13 cellular contexts compared by ENCODE assay signal in the genomic region with DNA sequence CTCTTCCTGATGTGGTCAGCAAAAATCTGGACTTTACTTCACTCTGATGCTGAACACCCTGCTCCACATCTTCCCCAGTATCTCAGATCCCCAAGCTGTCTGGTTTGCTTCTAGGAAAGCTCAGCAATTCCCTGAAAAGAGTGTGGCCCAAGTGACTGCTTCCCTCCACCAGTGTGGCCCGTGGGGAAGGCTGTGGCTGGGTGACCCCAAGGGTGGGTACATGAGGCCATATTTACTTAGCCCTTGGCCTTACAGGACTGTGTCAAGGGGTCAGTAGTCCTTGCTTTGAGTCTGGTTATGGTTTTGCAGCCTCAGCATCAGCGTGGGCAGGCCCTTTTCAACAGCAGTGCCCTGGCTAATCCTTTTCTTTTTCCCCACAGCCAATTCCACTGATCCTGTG. TPM values are rescaled to one million over a fixed set of nuclear protein-coding genes. Genes with fewer than 3 reads are reported as not detected.
"Had no signal": no experiment of that assay in that cellular context is flagged by ENCODE, and none has a peak within 500 bp of the region (broad histone marks: within the 10 kb centered on the region; RNA-seq: fewer than 3 reads in every experiment).

No MANE protein-coding gene starts in this region.

RNA-seq across cellular contexts. Expression of gene FCGR3B, which starts 35.8 kb away (rescaled TPM):
- total RNA-seq: activated CD4-positive, alpha-beta memory T cell treated with anti-CD3 and anti-CD28 coated beads for 36 hours; activated CD4-positive, alpha-beta T cell treated with anti-CD3 and anti-CD28 coated beads, Interleukin-2, amount 10 ng/mL, durations not matched to agents 24 days and 14 days; activated CD8-positive, alpha-beta memory T cell treated with anti-CD3 and anti-CD28 coated beads for 36 hours; activated naive CD4-positive, alpha-beta T cell treated with anti-CD3 and anti-CD28 coated beads for 36 hours; activated naive CD8-positive, alpha-beta T cell treated with anti-CD3 and anti-CD28 coated beads for 36 hours; activated T-helper 1 cell treated with anti-CD3 and anti-CD28 coated beads, Interleukin-12 subunit alpha, Interleukin-12 subunit beta, Interleukin-2, Interleukin-4 antibody, amounts not matched to agents 30 ng/mL and 10 ng/mL and 1 ng/mL, durations not matched to agents 14 hours and 24 hours and 36 hours; ascending aorta; dermis blood vessel endothelial cell; fibroblast of villous mesenchyme; naive thymus-derived CD8-positive, alpha-beta T cell; pulmonary artery endothelial cell; SJCRH30 had no signal
- polyA plus RNA-seq: keratinocyte had no signal

RNA-seq across cellular contexts. Expression of gene FCGR3A, which starts 45.6 kb away (rescaled TPM):
- total RNA-seq: activated CD4-positive, alpha-beta memory T cell treated with anti-CD3 and anti-CD28 coated beads for 36 hours; activated CD4-positive, alpha-beta T cell treated with anti-CD3 and anti-CD28 coated beads, Interleukin-2, amount 10 ng/mL, durations not matched to agents 24 days and 14 days; activated CD8-positive, alpha-beta memory T cell treated with anti-CD3 and anti-CD28 coated beads for 36 hours; activated naive CD8-positive, alpha-beta T cell treated with anti-CD3 and anti-CD28 coated beads for 36 hours; activated T-helper 1 cell treated with anti-CD3 and anti-CD28 coated beads, Interleukin-12 subunit alpha, Interleukin-12 subunit beta, Interleukin-2, Interleukin-4 antibody, amounts not matched to agents 30 ng/mL and 10 ng/mL and 1 ng/mL, durations not matched to agents 14 hours and 24 hours and 36 hours; dermis blood vessel endothelial cell; fibroblast of villous mesenchyme; pulmonary artery endothelial cell; SJCRH30 had no signal
- polyA plus RNA-seq: keratinocyte had no signal
